13 cellular contexts compared by ENCODE assay signal in the genomic region with DNA sequence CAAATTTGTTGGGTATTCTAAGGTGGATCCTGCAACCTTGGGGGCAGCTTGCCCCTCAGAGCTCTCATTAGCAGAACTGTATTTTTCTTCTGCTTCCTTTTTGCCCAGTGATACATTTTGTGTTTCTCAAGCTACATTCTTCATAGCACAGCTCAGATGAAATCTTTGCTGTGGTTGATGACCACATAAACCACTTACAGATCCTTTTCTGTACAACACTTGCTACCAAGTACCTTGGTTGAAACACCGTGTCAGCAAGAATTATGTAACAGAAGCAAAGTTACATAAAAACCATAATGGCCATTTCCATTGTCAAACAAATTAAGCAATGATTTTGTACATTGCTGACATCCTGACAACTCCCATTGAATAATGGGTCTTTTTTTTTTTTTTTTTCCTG. TPM values are rescaled to one million over a fixed set of nuclear protein-coding genes. Genes with fewer than 3 reads are reported as not detected.
DNase-seq lines count a peak whose midpoint lies in the region; ATAC-seq and FAIRE-seq lines count a peak whose summit lies in the region.
"Had no signal": no experiment of that assay in that cellular context is flagged by ENCODE, and none has a peak within 500 bp of the region (broad histone marks: within the 10 kb centered on the region; RNA-seq: fewer than 3 reads in every experiment).

No MANE protein-coding gene starts in this region.

- no peak overlapping the region for H3K27ac ChIP-seq in CD4-positive, CD25-positive, alpha-beta regulatory T cell (ENCODE audit: insufficient read depth, low read length, poor library complexity, severe bottlenecking)
- H3K27ac ChIP-seq: C4-2B, ovary had no signal

- FAIRE-seq in frontal cortex (lab: Jason Lieb, UNC), result no peak

- peak overlapping the region in 1 of 3 donors; percentile 2 for H3K27ac Mint-ChIP-seq in CD4-positive, CD25-positive, alpha-beta regulatory T cell
- no peak overlapping the region for H3K27ac Mint-ChIP-seq in central memory CD8-positive, alpha-beta T cell (ENCODE audit: low read depth)

- peak in 2 of 3 donors; percentile 18 to 29 for DNase-seq in CD4-positive, CD25-positive, alpha-beta regulatory T cell
- peak; percentile 40 for DNase-seq in KBM-7
- no peak for DNase-seq in central memory CD8-positive, alpha-beta T cell (ENCODE audit: low spot score in 2 of 2)
- no peak for DNase-seq in NCI-H1105 treated with DMSO at 0.1 percent for 48 hours (lab: John Stamatoyannopoulos, UW)
- DNase-seq in frontal cortex (ENCODE audit: low spot score in 2 of 2), result no peak
- DNase-seq in stimulated activated CD4-positive, alpha-beta T cell treated with anti-CD3 and anti-CD28 coated beads, Interleukin-15, amount 100 ng/mL, for 24 hours, result no peak
- DNase-seq: foreskin melanocyte, NCI-H1092 treated with DMSO at 0.1 percent for 48 hours, ovary had no signal

- H3K36me3 ChIP-seq in CD4-positive, CD25-positive, alpha-beta regulatory T cell (ENCODE audit: control insufficient read depth, insufficient read depth, low read length), result no peaks in the 10 kb centered on the region
- H3K36me3 ChIP-seq: ovary had no signal

- no peaks in the 10 kb centered on the region for H3K4me1 ChIP-seq in CD4-positive, CD25-positive, alpha-beta regulatory T cell (ENCODE audit: control insufficient read depth, insufficient read depth, low read length, poor library complexity, severe bottlenecking)

- H3K27me3 Mint-ChIP-seq in CD4-positive, CD25-positive, alpha-beta regulatory T cell, result peaks cover 10% of the 10 kb centered on the region
- H3K27me3 Mint-ChIP-seq in central memory CD8-positive, alpha-beta T cell, result peaks cover 16% of the 10 kb centered on the region

- peaks cover 3 to 7% (median 6%) of the 10 kb centered on the region in 4 donors for H3K4me1 Mint-ChIP-seq in CD4-positive, CD25-positive, alpha-beta regulatory T cell
- H3K4me1 Mint-ChIP-seq in central memory CD8-positive, alpha-beta T cell, result peaks cover 24% of the 10 kb centered on the region

- H3K9me3 Mint-ChIP-seq in CD4-positive, CD25-positive, alpha-beta regulatory T cell, result peaks cover 0 to 1% (median 0%) of the 10 kb centered on the region in 7 donors
- H3K9me3 Mint-ChIP-seq in central memory CD8-positive, alpha-beta T cell, result no peaks in the 10 kb centered on the region

- no peak for ATAC-seq in CD4-positive, CD25-positive, alpha-beta regulatory T cell (ENCODE audit: low read depth in 2 of 2)
- ATAC-seq in GM21390 (IDR thresholded peaks at IDR 0.05; ENCODE audit: unreplicated experiment), result peak; percentile 82
- peak; percentile 91 for ATAC-seq in central memory CD8-positive, alpha-beta T cell (replicated peaks; ENCODE audit: extremely low read depth, poor library complexity, severe bottlenecking)
- no peak for ATAC-seq in HG03280 (IDR thresholded peaks at IDR 0.05; ENCODE audit: unreplicated experiment)

- H3K27me3 ChIP-seq in CD4-positive, CD25-positive, alpha-beta regulatory T cell (ENCODE audit: control insufficient read depth, insufficient read depth, low read length), result peaks cover 3% of the 10 kb centered on the region
- H3K27me3 ChIP-seq: ovary had no signal

- H3K36me3 Mint-ChIP-seq in CD4-positive, CD25-positive, alpha-beta regulatory T cell, result no peaks in the 10 kb centered on the region
- peaks cover 4% of the 10 kb centered on the region for H3K36me3 Mint-ChIP-seq in central memory CD8-positive, alpha-beta T cell (ENCODE audit: insufficient read depth)

- in situ Hi-C loops in KBM-7 (cut with MboI; ENCODE audit: low pct_unique_long_range_greater_than_20kb, low sequenced_read_pairs), result no loop called here

- no peaks in the 10 kb centered on the region for H3K9me3 ChIP-seq in CD4-positive, CD25-positive, alpha-beta regulatory T cell (ENCODE audit: control insufficient read depth in 2 of 2, low read length in 2 of 2)
- H3K9me3 ChIP-seq: ovary had no signal

- no peak overlapping the region for H3K4me3 ChIP-seq in CD4-positive, CD25-positive, alpha-beta regulatory T cell (ENCODE audit: low read depth, low read length)
- H3K4me3 ChIP-seq: ovary had no signal

- H3K4me3 Mint-ChIP-seq in CD4-positive, CD25-positive, alpha-beta regulatory T cell, result peak overlapping the region in 1 of 4 donors; percentile 18
- peak overlapping the region; percentile 14 for H3K4me3 Mint-ChIP-seq in central memory CD8-positive, alpha-beta T cell

RNA-seq across cellular contexts. Expression of gene PLBD1, which starts 9.7 kb away (rescaled TPM):
- not detected for total RNA-seq in CD4-positive, CD25-positive, alpha-beta regulatory T cell
- polyA plus RNA-seq in CD4-positive, CD25-positive, alpha-beta regulatory T cell, result 1 to 10 TPM in 1 of 4 donors, under 1 TPM in 3; 0.15 to 1.2 (median 0.39) TPM
- total RNA-seq in frontal cortex, result 1.6 TPM
- total RNA-seq: T-helper 1 cell treated with Interleukin-12 subunit alpha and Interleukin-12 subunit beta and Interleukin-4 antibody, amounts not matched to agents 30 ng/mL and 1 ng/mL, for 36 hours had no signal

Comparison
In these comparisons a context has a peak if more than half of its experiments do, and no peak if none do; other contexts are left out.
1. ATAC-seq: peak in GM21390 (single experiment) and central memory CD8-positive, alpha-beta T cell (single experiment); none in CD4-positive, CD25-positive, alpha-beta regulatory T cell (0 of 2) and HG03280 (single experiment).
2. DNase-seq: peak in CD4-positive, CD25-positive, alpha-beta regulatory T cell (2 of 3) and KBM-7 (single experiment); none in central memory CD8-positive, alpha-beta T cell (0 of 2), NCI-H1105 treated with DMSO at 0.1 percent for 48 hours (single experiment), frontal cortex (0 of 2) and stimulated activated CD4-positive, alpha-beta T cell treated with anti-CD3 and anti-CD28 coated beads, Interleukin-15, amount 100 ng/mL, for 24 hours (single experiment).